In the genomic region with DNA sequence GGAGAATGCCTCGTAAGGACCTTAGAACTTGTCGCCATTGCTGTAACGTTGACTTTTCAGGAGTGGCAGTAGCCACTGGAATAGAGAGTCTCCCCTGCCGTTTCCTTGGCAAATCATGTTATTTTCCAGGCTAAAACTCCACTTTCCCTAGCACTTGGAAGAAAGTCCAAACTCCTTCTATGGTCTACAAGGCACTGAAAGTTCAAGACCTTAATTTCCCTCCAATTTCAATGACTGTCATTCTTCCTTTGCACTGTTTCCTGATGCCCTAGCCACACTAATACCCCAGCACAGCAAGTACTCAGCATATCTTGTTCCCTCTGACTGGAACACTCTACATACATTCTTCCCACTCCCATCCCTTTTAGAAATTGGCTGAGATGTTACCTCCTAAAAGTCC, we compare ENCODE assay signal across 8 cellular contexts. TPM values are rescaled to one million over a fixed set of nuclear protein-coding genes. Genes with fewer than 3 reads are reported as not detected.
DNase-seq lines count a peak whose midpoint lies in the region; ATAC-seq and TF ChIP-seq lines count a peak whose summit lies in the region.

No MANE protein-coding gene starts in this region.

- DNase-seq in breast epithelium (ENCODE audit: low spot score in 2 of 2), result no peak
- DNase-seq in omental fat pad (ENCODE audit: low spot score), result no peak
- no peak for DNase-seq in NCI-H2081 treated with DMSO at 0.1 percent for 48 hours (lab: John Stamatoyannopoulos, UW)
- no peak for DNase-seq in NK-92 (lab: John Stamatoyannopoulos, UW; ENCODE audit: unreplicated experiment)

- no peaks in the 10 kb centered on the region for H3K9me3 ChIP-seq in HUES6 (ENCODE audit: control insufficient read depth, insufficient read depth, low read depth, low read length)
- H3K9me3 ChIP-seq in breast epithelium, result no peaks in the 10 kb centered on the region
- H3K9me3 ChIP-seq in mucosa of stomach (ENCODE audit: control insufficient read depth, low read length), result no peaks in the 10 kb centered on the region

- peak overlapping the region; percentile 83; the same call in 1 of the 2 replicates for H3K4me3 ChIP-seq in HUES6 (ENCODE audit: low read depth, low read length)
- H3K4me3 ChIP-seq in breast epithelium, result peak overlapping the region; percentile 79 to 95 (median 94)
- no peak overlapping the region for H3K4me3 ChIP-seq in mucosa of stomach (ENCODE audit: low read length)

- peak overlapping the region; percentile 55; the same call in 1 of the 2 replicates for H3K27ac ChIP-seq in 22Rv1
- no peak overlapping the region for H3K27ac ChIP-seq in HUES6 (ENCODE audit: low read depth, low read length)
- H3K27ac ChIP-seq in breast epithelium, result peak overlapping the region; percentile 93

- peaks cover 18% of the 10 kb centered on the region for H3K4me1 ChIP-seq in HUES6 (ENCODE audit: control insufficient read depth, insufficient read depth, low read length)
- H3K4me1 ChIP-seq in breast epithelium, result peaks cover 0 to 4% of the 10 kb centered on the region in 2 donors
- H3K4me1 ChIP-seq in mucosa of stomach (ENCODE audit: control insufficient read depth, insufficient read depth, low read length), result peaks cover 23% of the 10 kb centered on the region

- TF ChIP-seq CTCF in 22Rv1 (IDR thresholded peaks at IDR 0.05), result no peak
- no peak for TF ChIP-seq CTCF in breast epithelium (IDR thresholded peaks at IDR 0.05)
- TF ChIP-seq CTCF in omental fat pad (IDR thresholded peaks at IDR 0.05), result no peak

- ATAC-seq in GM19351 (IDR thresholded peaks at IDR 0.05; ENCODE audit: unreplicated experiment) (no peak), omental fat pad (ENCODE audit: low FRiP score) (no peak)

- H3K36me3 ChIP-seq in HUES6 (ENCODE audit: control insufficient read depth, insufficient read depth, low read length), result no peaks in the 10 kb centered on the region
- no peaks in the 10 kb centered on the region for H3K36me3 ChIP-seq in breast epithelium
- H3K36me3 ChIP-seq in mucosa of stomach (ENCODE audit: control insufficient read depth, insufficient read depth, low read length), result no peaks in the 10 kb centered on the region

- peaks cover 8% of the 10 kb centered on the region; the same call in 1 of the 2 replicates for H3K27me3 ChIP-seq in HUES6 (ENCODE audit: control insufficient read depth, insufficient read depth, low read length)
- no peaks in the 10 kb centered on the region for H3K27me3 ChIP-seq in breast epithelium
- H3K27me3 ChIP-seq in mucosa of stomach (ENCODE audit: control insufficient read depth, insufficient read depth, low read length), result no peaks in the 10 kb centered on the region

- H3K9ac ChIP-seq in HUES6 (ENCODE audit: low read length) (no peak overlapping the region), mucosa of stomach (ENCODE audit: low read length) (peak overlapping the region; percentile 84)

- intact Hi-C loops in breast epithelium (cut with DNase I; ENCODE audit: low total_unique reads), result no loop called here

- TF ChIP-seq POLR2A in breast epithelium (IDR thresholded peaks at IDR 0.05), result no peak

RNA-seq across cellular contexts. Expression of gene TBPL1, which starts 1.8 kb away (rescaled TPM):
- total RNA-seq in breast epithelium, result 10 to 100 TPM; 10.2 to 16.4 (median 15.4) TPM
- total RNA-seq in omental fat pad, result 10 to 100 TPM; 10.1 to 18.6 (median 12.3) TPM
